ENCODE assay signal across 1 cellular context in the genomic region with DNA sequence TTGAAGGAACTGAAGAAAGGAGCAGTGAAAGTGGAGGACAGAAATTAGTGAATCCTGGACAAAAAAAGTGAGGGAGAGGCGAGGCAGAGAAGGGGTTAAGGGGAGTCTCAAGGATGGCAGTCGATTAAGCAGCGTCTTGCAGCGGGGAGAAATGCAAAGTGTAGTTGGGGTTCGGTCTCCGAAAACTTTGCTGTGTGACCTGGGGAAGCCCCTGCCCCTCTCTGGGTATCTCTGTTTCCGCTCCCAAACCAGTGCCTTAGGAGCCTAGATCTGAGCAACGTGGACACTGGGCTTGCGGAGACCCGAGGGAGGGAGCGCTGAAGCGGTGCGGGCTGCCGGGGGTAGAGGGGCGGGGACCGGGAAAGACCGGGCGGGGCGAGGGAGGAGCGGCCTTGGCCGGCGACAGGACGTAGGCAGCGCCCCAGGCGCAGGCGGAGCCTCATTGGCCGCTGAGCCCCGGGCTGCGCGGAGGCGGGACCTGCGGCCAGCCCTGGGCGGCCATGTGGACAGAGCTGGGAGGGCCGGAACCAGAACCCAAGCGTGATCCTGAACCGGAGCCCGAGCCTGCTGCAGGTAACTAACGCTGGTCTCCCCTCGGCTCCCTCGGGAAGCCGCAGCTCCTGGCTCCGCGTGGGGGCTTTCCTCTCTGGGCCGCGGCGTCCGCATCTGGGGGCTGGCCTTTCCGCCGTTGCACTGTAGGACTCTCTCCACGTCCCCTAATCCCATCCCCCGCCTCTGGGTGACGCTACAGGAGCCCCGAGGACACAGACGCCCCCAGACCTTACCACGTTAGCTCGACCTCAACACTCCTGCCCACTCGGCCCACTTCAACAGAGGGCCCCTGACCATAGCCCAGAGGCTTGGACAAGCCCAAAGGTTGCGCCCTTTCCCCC.
TF ChIP-seq lines count a peak whose summit lies in the region.

A gene (plus strand): TSS at position 468 of the 893 bp plus-strand sequence. CDS start 3,047 bp downstream, outside the sequence.

TF ChIP-seq in K562, 482 proteins besides CTCF, POLR2A, EP300 and RAD21 (continued from another document and continues in another):
- no peak for TF ChIP-seq ETV6 (IDR thresholded peaks at IDR 0.05; ENCODE audit: borderline replicate concordance in 1 of 2, low read depth in 2 of 2, low read length in 1 of 2)
- no peak for TF ChIP-seq ETV6 (CRISPR knock-in tag; IDR thresholded peaks at IDR 0.05; ENCODE audit: borderline replicate concordance)
- TF ChIP-seq NFE2L1 (tag; IDR thresholded peaks at IDR 0.05; ENCODE audit: borderline replicate concordance, low read depth) = no peak
- TF ChIP-seq JUND (IDR thresholded peaks at IDR 0.05; ENCODE audit: borderline replicate concordance, low read depth, low read length) = peak; percentile 23; the same call in 1 of the 2 replicates
- TF ChIP-seq JUND (tag; IDR thresholded peaks at IDR 0.05; ENCODE audit: borderline replicate concordance, low read depth, low read length) = peak; percentile 22; the same call in 2 of the 3 replicates
- no peak for TF ChIP-seq BHLHE40 (IDR thresholded peaks at IDR 0.05; ENCODE audit: low read length)
- TF ChIP-seq ZNF830 (CRISPR knock-in tag; IDR thresholded peaks at IDR 0.05) = no peak
- TF ChIP-seq ZNF140 (CRISPR knock-in tag; IDR thresholded peaks at IDR 0.05) = no peak
- TF ChIP-seq SIN3A (IDR thresholded peaks at IDR 0.05; ENCODE audit: borderline replicate concordance in 2 of 2, control insufficient read depth in 1 of 2, low read depth in 2 of 2, low read length in 2 of 2) = peak; percentile 68 to 87; a peak in 2 of 4 replicates
- peak; percentile 96 for TF ChIP-seq BCOR (IDR thresholded peaks at IDR 0.05)
- TF ChIP-seq, protein P1, sequence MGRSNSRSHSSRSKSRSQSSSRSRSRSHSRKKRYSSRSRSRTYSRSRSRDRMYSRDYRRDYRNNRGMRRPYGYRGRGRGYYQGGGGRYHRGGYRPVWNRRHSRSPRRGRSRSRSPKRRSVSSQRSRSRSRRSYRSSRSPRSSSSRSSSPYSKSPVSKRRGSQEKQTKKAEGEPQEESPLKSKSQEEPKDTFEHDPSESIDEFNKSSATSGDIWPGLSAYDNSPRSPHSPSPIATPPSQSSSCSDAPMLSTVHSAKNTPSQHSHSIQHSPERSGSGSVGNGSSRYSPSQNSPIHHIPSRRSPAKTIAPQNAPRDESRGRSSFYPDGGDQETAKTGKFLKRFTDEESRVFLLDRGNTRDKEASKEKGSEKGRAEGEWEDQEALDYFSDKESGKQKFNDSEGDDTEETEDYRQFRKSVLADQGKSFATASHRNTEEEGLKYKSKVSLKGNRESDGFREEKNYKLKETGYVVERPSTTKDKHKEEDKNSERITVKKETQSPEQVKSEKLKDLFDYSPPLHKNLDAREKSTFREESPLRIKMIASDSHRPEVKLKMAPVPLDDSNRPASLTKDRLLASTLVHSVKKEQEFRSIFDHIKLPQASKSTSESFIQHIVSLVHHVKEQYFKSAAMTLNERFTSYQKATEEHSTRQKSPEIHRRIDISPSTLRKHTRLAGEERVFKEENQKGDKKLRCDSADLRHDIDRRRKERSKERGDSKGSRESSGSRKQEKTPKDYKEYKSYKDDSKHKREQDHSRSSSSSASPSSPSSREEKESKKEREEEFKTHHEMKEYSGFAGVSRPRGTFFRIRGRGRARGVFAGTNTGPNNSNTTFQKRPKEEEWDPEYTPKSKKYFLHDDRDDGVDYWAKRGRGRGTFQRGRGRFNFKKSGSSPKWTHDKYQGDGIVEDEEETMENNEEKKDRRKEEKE (IDR thresholded peaks at IDR 0.05; ENCODE audit: borderline replicate concordance in 1 of 2, control insufficient read depth in 1 of 2, low read depth in 2 of 2, low read length in 1 of 2) = 0 out of 4 replicates have a peak, but pooled peaks of 1 of the 2 experiments have one; percentile 41
- no peak for TF ChIP-seq NCOA1 (IDR thresholded peaks at IDR 0.05; ENCODE audit: low read depth)
- TF ChIP-seq, protein P2, sequence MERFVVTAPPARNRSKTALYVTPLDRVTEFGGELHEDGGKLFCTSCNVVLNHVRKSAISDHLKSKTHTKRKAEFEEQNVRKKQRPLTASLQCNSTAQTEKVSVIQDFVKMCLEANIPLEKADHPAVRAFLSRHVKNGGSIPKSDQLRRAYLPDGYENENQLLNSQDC (CRISPR knock-in tag; IDR thresholded peaks at IDR 0.05) = no peak
- peak; percentile 56 for TF ChIP-seq PCBP1 (IDR thresholded peaks at IDR 0.05; ENCODE audit: low read depth, low read length, poor library complexity, severe bottlenecking)
- no peak for TF ChIP-seq GABPB2 (CRISPR knock-in tag; conservative IDR thresholded peaks at IDR 0.05)
- TF ChIP-seq CBX1 (IDR thresholded peaks at IDR 0.05; ENCODE audit: low read depth) = peak; percentile 76
- no peak for TF ChIP-seq NR2C2 (CRISPR knock-in tag; IDR thresholded peaks at IDR 0.05)
- peak; percentile 35; the same call in 1 of the 2 replicates for TF ChIP-seq NR2C2 (tag; IDR thresholded peaks at IDR 0.05)
- TF ChIP-seq, protein P3, sequence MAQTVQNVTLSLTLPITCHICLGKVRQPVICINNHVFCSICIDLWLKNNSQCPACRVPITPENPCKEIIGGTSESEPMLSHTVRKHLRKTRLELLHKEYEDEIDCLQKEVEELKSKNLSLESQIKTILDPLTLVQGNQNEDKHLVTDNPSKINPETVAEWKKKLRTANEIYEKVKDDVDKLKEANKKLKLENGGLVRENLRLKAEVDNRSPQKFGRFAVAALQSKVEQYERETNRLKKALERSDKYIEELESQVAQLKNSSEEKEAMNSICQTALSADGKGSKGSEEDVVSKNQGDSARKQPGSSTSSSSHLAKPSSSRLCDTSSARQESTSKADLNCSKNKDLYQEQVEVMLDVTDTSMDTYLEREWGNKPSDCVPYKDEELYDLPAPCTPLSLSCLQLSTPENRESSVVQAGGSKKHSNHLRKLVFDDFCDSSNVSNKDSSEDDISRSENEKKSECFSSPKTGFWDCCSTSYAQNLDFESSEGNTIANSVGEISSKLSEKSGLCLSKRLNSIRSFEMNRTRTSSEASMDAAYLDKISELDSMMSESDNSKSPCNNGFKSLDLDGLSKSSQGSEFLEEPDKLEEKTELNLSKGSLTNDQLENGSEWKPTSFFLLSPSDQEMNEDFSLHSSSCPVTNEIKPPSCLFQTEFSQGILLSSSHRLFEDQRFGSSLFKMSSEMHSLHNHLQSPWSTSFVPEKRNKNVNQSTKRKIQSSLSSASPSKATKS (CRISPR knock-in tag; IDR thresholded peaks at IDR 0.05) = no peak
- no peak for TF ChIP-seq NFIC (IDR thresholded peaks at IDR 0.05)
- peak; percentile 70 for TF ChIP-seq RBBP5 (IDR thresholded peaks at IDR 0.05; ENCODE audit: borderline replicate concordance, insufficient read depth, low read length, poor library complexity, severe bottlenecking)
- TF ChIP-seq CREM (IDR thresholded peaks at IDR 0.05; ENCODE audit: low read depth) = peak; percentile 64
- TF ChIP-seq ARHGAP35 (IDR thresholded peaks at IDR 0.05; ENCODE audit: partially characterized antibody) = no peak
- no peak for TF ChIP-seq SMAD1 (IDR thresholded peaks at IDR 0.05; ENCODE audit: low read depth, low read length, partially characterized antibody)
- no peak; the same call in 1 of the 2 replicates for TF ChIP-seq KLF1 (tag; IDR thresholded peaks at IDR 0.05)
- no peak for TF ChIP-seq KDM4B (IDR thresholded peaks at IDR 0.05; ENCODE audit: borderline replicate concordance in 2 of 2, low read depth in 1 of 2)
- TF ChIP-seq RFX5 (IDR thresholded peaks at IDR 0.05; ENCODE audit: low read depth, low read length) = no peak
- TF ChIP-seq XRCC5 (IDR thresholded peaks at IDR 0.05; ENCODE audit: low read depth, low read length) = peak; percentile 24; the same call in 1 of the 2 replicates
- TF ChIP-seq ZNF124 (CRISPR knock-in tag; IDR thresholded peaks at IDR 0.05) = no peak
- no peak for TF ChIP-seq CBFA2T2 (conservative IDR thresholded peaks at IDR 0.05)
- no peak for TF ChIP-seq MCM2 (IDR thresholded peaks at IDR 0.05; ENCODE audit: low read depth)
- TF ChIP-seq, protein P4, sequence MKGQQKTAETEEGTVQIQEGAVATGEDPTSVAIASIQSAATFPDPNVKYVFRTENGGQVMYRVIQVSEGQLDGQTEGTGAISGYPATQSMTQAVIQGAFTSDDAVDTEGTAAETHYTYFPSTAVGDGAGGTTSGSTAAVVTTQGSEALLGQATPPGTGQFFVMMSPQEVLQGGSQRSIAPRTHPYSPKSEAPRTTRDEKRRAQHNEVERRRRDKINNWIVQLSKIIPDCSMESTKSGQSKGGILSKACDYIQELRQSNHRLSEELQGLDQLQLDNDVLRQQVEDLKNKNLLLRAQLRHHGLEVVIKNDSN (CRISPR knock-in tag; IDR thresholded peaks at IDR 0.05) = no peak; the same call in 1 of the 2 replicates
- TF ChIP-seq, protein P5, sequence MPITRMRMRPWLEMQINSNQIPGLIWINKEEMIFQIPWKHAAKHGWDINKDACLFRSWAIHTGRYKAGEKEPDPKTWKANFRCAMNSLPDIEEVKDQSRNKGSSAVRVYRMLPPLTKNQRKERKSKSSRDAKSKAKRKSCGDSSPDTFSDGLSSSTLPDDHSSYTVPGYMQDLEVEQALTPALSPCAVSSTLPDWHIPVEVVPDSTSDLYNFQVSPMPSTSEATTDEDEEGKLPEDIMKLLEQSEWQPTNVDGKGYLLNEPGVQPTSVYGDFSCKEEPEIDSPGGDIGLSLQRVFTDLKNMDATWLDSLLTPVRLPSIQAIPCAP (CRISPR knock-in tag; IDR thresholded peaks at IDR 0.05; ENCODE audit: borderline replicate concordance) = no peak
- TF ChIP-seq, protein P6, sequence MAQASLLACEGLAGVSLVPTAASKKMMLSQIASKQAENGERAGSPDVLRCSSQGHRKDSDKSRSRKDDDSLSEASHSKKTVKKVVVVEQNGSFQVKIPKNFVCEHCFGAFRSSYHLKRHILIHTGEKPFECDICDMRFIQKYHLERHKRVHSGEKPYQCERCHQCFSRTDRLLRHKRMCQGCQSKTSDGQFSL (CRISPR knock-in tag; IDR thresholded peaks at IDR 0.05) = no peak
- TF ChIP-seq, protein P6 (tag; IDR thresholded peaks at IDR 0.05) = no peak
- peak; percentile 86 for TF ChIP-seq SMARCA5 (IDR thresholded peaks at IDR 0.05)
- TF ChIP-seq ZNF23 (CRISPR knock-in tag; IDR thresholded peaks at IDR 0.05) = no peak
- TF ChIP-seq CCNT2 (IDR thresholded peaks at IDR 0.05; ENCODE audit: borderline replicate concordance, extremely low read depth, insufficient read length, low read depth, low read length) = peak; percentile 87
- TF ChIP-seq BMI1 (IDR thresholded peaks at IDR 0.05; ENCODE audit: low read length) = no peak
- no peak for TF ChIP-seq ARID1B (IDR thresholded peaks at IDR 0.05)
- TF ChIP-seq NFYB (IDR thresholded peaks at IDR 0.05; ENCODE audit: extremely low read depth, insufficient read length) = peak; percentile 45
- TF ChIP-seq ZNF274 (IDR thresholded peaks at IDR 0.05; ENCODE audit: borderline replicate concordance, low read depth, low read length) = no peak
- no peak; the same call in 1 of the 2 replicates for TF ChIP-seq CHD2 (IDR thresholded peaks at IDR 0.05; ENCODE audit: low read depth, low read length)
- peak; percentile 17; the same call in 1 of the 2 replicates for TF ChIP-seq SP1 (CRISPR knock-in tag; IDR thresholded peaks at IDR 0.05)
- no peak for TF ChIP-seq FOXP1 (CRISPR knock-in tag; IDR thresholded peaks at IDR 0.05)
- no peak for TF ChIP-seq ZKSCAN8 (CRISPR knock-in tag; IDR thresholded peaks at IDR 0.05)
- TF ChIP-seq HNRNPH1 (optimal IDR thresholded peaks at IDR 0.05; ENCODE audit: low read depth, low read length) = no peak
- no peak for TF ChIP-seq ZNF695 (CRISPR knock-in tag; IDR thresholded peaks at IDR 0.05)
- no peak for TF ChIP-seq HNRNPUL1 (IDR thresholded peaks at IDR 0.05; ENCODE audit: low read length)
- no peak for TF ChIP-seq GATAD2A (IDR thresholded peaks at IDR 0.05)
- TF ChIP-seq, protein P7, sequence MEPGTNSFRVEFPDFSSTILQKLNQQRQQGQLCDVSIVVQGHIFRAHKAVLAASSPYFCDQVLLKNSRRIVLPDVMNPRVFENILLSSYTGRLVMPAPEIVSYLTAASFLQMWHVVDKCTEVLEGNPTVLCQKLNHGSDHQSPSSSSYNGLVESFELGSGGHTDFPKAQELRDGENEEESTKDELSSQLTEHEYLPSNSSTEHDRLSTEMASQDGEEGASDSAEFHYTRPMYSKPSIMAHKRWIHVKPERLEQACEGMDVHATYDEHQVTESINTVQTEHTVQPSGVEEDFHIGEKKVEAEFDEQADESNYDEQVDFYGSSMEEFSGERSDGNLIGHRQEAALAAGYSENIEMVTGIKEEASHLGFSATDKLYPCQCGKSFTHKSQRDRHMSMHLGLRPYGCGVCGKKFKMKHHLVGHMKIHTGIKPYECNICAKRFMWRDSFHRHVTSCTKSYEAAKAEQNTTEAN (CRISPR knock-in tag; IDR thresholded peaks at IDR 0.05) = no peak
- no peak for TF ChIP-seq MEIS2 (IDR thresholded peaks at IDR 0.05; ENCODE audit: partially characterized antibody)
- peak; percentile 91; the same call in 1 of the 2 replicates for TF ChIP-seq PHF8 (IDR thresholded peaks at IDR 0.05; ENCODE audit: borderline replicate concordance, low read length)
- TF ChIP-seq, protein P8, sequence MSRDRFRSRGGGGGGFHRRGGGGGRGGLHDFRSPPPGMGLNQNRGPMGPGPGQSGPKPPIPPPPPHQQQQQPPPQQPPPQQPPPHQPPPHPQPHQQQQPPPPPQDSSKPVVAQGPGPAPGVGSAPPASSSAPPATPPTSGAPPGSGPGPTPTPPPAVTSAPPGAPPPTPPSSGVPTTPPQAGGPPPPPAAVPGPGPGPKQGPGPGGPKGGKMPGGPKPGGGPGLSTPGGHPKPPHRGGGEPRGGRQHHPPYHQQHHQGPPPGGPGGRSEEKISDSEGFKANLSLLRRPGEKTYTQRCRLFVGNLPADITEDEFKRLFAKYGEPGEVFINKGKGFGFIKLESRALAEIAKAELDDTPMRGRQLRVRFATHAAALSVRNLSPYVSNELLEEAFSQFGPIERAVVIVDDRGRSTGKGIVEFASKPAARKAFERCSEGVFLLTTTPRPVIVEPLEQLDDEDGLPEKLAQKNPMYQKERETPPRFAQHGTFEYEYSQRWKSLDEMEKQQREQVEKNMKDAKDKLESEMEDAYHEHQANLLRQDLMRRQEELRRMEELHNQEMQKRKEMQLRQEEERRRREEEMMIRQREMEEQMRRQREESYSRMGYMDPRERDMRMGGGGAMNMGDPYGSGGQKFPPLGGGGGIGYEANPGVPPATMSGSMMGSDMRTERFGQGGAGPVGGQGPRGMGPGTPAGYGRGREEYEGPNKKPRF (IDR thresholded peaks at IDR 0.05; ENCODE audit: low read depth, low read length) = no peak
- no peak for TF ChIP-seq ZNF668 (CRISPR knock-in tag; IDR thresholded peaks at IDR 0.05)
- no peak for TF ChIP-seq TAF7 (tag; IDR thresholded peaks at IDR 0.05)
- TF ChIP-seq POLR2AphosphoS5 (IDR thresholded peaks at IDR 0.05; ENCODE audit: control insufficient read depth, insufficient read depth, low read depth, low read length) = no peak; the same call in 1 of the 2 replicates
- TF ChIP-seq EP400 (IDR thresholded peaks at IDR 0.05) = peak; percentile 95
- 0 out of 2 replicates have a peak, but pooled peaks have one; percentile 17 for TF ChIP-seq NR2F6 (CRISPR knock-in tag; IDR thresholded peaks at IDR 0.05)
